In the genomic region with DNA sequence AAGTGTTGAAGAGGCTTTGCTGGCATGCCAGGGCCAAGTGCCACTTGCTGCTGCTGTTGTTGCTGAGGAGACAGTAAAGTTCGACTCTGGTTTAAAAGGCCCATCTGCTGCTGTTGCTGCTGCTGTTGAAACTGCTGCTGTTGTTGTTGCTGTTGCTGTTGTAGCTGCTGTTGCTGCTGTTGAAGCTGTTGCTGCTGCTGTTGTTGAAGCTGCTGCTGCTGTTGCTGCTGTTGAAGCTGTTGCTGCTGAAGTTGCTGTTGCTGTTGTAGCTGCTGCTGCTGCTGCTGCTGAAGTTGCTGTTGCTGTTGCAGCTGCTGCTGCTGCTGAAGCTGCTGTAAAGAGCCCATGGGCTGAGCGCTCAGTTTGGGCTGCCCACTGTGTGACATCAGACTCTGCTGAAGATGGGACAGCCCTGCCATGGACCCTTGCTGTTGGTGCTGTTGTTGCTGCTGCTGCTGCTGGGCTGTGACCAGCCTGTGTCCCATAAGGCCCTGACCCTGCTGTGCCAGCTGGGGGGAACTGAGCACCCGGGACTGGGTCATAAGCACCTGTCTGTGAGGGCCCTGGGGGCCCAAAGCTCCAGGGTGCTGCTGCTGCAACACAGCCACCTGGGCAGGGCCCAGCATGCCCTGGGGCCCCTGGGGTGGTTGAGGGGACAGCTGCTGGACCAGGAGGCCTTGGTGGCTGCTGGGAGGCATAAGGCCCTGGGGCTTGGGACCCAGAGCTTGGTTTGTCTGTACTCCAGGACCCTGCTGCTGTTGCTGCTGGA, we compare ENCODE assay signal across 13 cellular contexts.
DNase-seq lines count a peak whose midpoint lies in the region; ATAC-seq lines count a peak whose summit lies in the region.
"Had no signal": no experiment of that assay in that cellular context is flagged by ENCODE, and none has a peak within 500 bp of the region (broad histone marks: within the 10 kb centered on the region; RNA-seq: fewer than 3 reads in every experiment).

No MANE protein-coding gene starts in this region.

- DNase-seq in stimulated activated naive CD8-positive, alpha-beta T cell treated with anti-CD3 and anti-CD28 coated beads, Interleukin-15, Interleukin-2, amounts not matched to agents 100 U/mL and 50 U/mL, for 24 hours, result no peak
- no peak for DNase-seq in stimulated activated naive CD8-positive, alpha-beta T cell treated with anti-CD3 and anti-CD28 coated beads, Interleukin-15, amount 100 ng/mL, for 72 hours
- DNase-seq in T-helper 9 cell, result no peak
- DNase-seq: Calu3; NCI-H1048; NK-92 treated with Interleukin-12 subunit alpha and Interleukin-12 subunit beta, amount 100 ng/mL, for 24 hours; retina; stimulated activated CD8-positive, alpha-beta memory T cell treated with anti-CD3 and anti-CD28 coated beads, Interleukin-4, amount 100 ng/mL, for 48 hours; T1000 had no signal

- H3K27me3 Mint-ChIP-seq in stimulated activated naive CD8-positive, alpha-beta T cell treated with anti-CD3 and anti-CD28 coated beads, Interleukin-15, amount 100 ng/mL, for 72 hours, result no peaks in the 10 kb centered on the region

- no peak overlapping the region for H3K27ac Mint-ChIP-seq in stimulated activated naive CD8-positive, alpha-beta T cell treated with anti-CD3 and anti-CD28 coated beads, Interleukin-15, amount 100 ng/mL, for 72 hours
- H3K27ac Mint-ChIP-seq: activated T-helper 2 cell treated with anti-CD3 and anti-CD28 coated beads, Interferon-gamma antibody, Interleukin-2, Interleukin-4, amounts not matched to agents 10 μg/mL and 5 μg/mL and 100 μg/mL, durations not matched to agents 14 hours and 24 hours and 36 hours; nephron had no signal

- peak; percentile 8 for ATAC-seq in stimulated activated naive CD8-positive, alpha-beta T cell treated with anti-CD3 and anti-CD28 coated beads, Interleukin-15, Interleukin-2, amounts not matched to agents 100 U/mL and 50 U/mL, for 24 hours
- ATAC-seq in stimulated activated naive CD8-positive, alpha-beta T cell treated with anti-CD3 and anti-CD28 coated beads, Interleukin-15, amount 100 ng/mL, for 72 hours, result no peak
- ATAC-seq in GM18861 (IDR thresholded peaks at IDR 0.05; ENCODE audit: unreplicated experiment), result no peak
- ATAC-seq: body of pancreas had no signal

- no peaks in the 10 kb centered on the region for H3K9me3 Mint-ChIP-seq in stimulated activated naive CD8-positive, alpha-beta T cell treated with anti-CD3 and anti-CD28 coated beads, Interleukin-15, amount 100 ng/mL, for 72 hours
- H3K9me3 Mint-ChIP-seq: activated T-helper 2 cell treated with anti-CD3 and anti-CD28 coated beads, Interferon-gamma antibody, Interleukin-2, Interleukin-4, amounts not matched to agents 10 μg/mL and 5 μg/mL and 100 μg/mL, durations not matched to agents 14 hours and 24 hours and 36 hours; nephron had no signal

- H3K4me1 Mint-ChIP-seq in stimulated activated naive CD8-positive, alpha-beta T cell treated with anti-CD3 and anti-CD28 coated beads, Interleukin-15, amount 100 ng/mL, for 72 hours, result no peaks in the 10 kb centered on the region

- H3K4me3 Mint-ChIP-seq in stimulated activated naive CD8-positive, alpha-beta T cell treated with anti-CD3 and anti-CD28 coated beads, Interleukin-15, amount 100 ng/mL, for 72 hours, result no peak overlapping the region
- H3K4me3 Mint-ChIP-seq: nephron had no signal
